1 cellular context compared by ENCODE assay signal in the genomic region with DNA sequence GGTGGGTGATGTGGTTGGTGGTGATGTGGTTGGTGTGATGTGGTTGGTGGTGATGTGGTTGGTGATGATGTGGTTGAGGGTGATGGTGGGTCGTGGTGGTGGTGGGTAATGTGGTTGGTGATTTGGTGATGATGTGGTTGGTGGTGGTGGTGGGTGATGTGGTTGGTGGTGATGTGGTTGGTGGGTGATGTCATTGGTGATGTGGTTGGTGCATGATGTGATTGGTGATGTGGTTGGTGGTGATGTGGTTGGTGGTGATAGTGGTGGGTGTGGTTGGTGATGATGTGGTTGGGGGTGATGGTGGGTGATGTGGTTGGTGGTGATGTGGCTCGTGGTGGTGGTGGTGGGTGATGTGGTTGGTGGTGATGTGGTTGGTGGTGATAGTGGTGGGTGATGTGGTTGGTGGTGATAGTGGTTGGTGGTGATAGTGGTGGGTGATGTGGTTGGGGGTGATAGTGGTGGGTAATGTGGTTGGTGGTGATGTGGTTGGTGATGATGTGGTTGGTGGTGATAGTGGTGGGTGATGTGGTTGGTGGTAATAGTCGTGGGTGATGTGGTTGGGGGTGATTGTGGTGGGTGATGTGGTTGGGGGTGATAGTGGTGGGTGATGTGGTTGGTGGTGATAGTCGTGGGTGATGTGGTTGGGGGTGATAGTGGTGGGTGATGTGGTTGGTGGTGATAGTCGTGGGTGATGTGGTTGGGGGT. TPM values are rescaled to one million over a fixed set of nuclear protein-coding genes. Genes with fewer than 3 reads are reported as not detected.
"Had no signal": no experiment of that assay in that cellular context is flagged by ENCODE, and none has a peak within 500 bp of the region (broad histone marks: within the 10 kb centered on the region; RNA-seq: fewer than 3 reads in every experiment).

No MANE protein-coding gene starts in this region.

RNA-seq across cellular contexts. Expression of gene BAHCC1, which starts 30.6 kb away (rescaled TPM):
- polyA plus RNA-seq: naive thymus-derived CD4-positive, alpha-beta T cell had no signal
